In genomic region chr10:71268247-71268691, GRCh38 we compare ENCODE assay signal across 10 cellular contexts. TPM values are rescaled to one million over a fixed set of nuclear protein-coding genes. Genes with fewer than 3 reads are reported as not detected.
DNase-seq lines count a peak whose midpoint lies in the region; ATAC-seq, FAIRE-seq and TF ChIP-seq lines count a peak whose summit lies in the region.
"Had no signal": no experiment of that assay in that cellular context is flagged by ENCODE, and none has a peak within 500 bp of the region (broad histone marks: within the 10 kb centered on the region; RNA-seq: fewer than 3 reads in every experiment).

No MANE protein-coding gene starts in this region.

- H3K4me1 Mint-ChIP-seq in HFFc6 (ENCODE audit: low read depth): peaks cover 43% of the 10 kb centered on the region
- H3K4me1 Mint-ChIP-seq: immature natural killer cell had no signal

- H3K27ac ChIP-seq in A549: peak overlapping the region in 1 of 2 experiments; percentile 31; a peak in 1 of 6 replicates

- peaks cover 1% of the 10 kb centered on the region; the same call in 1 of the 2 replicates for H3K27me3 Mint-ChIP-seq in HFFc6 (ENCODE audit: insufficient read depth)

- H3K4me3 ChIP-seq in A549 (no peak overlapping the region), bronchial epithelial cell (ENCODE audit: low read depth, low read length) (no peak overlapping the region), kidney epithelial cell (ENCODE audit: low read depth, low read length) (no peak overlapping the region)

- peak; percentile 28; the same call in 2 of the 3 replicates for TF ChIP-seq CTCF in A549 (IDR thresholded peaks at IDR 0.05)
- peak; percentile 82 for TF ChIP-seq CTCF in HFFc6 (IDR thresholded peaks at IDR 0.05)
- TF ChIP-seq CTCF in bronchial epithelial cell (IDR thresholded peaks at IDR 0.05; ENCODE audit: insufficient read depth, low read length, severe bottlenecking): peak; percentile 82
- TF ChIP-seq CTCF in kidney epithelial cell (IDR thresholded peaks at IDR 0.05; ENCODE audit: insufficient read depth, low read length, poor library complexity, severe bottlenecking): peak; percentile 62

- peaks cover 3% of the 10 kb centered on the region for H3K36me3 ChIP-seq in bronchial epithelial cell (ENCODE audit: control insufficient read depth, insufficient read depth, low read length)
- H3K36me3 ChIP-seq in kidney epithelial cell (ENCODE audit: control insufficient read depth, insufficient read depth, low read length): no peaks in the 10 kb centered on the region

- FAIRE-seq in A549 (lab: Jason Lieb, UNC): no peak
- no peak for FAIRE-seq in bronchial epithelial cell (lab: Jason Lieb, UNC)

- no peak for TF ChIP-seq EP300 in A549 (IDR thresholded peaks at IDR 0.05)

- no peak overlapping the region; the same call in 1 of the 2 replicates for H3K4me3 Mint-ChIP-seq in HFFc6
- H3K4me3 Mint-ChIP-seq: activated CD4-positive, alpha-beta T cell treated with anti-CD3 and anti-CD28 coated beads, Interleukin-2, amount 10 ng/mL, durations not matched to agents 7 days and 5 days; immature natural killer cell had no signal

- CTCF ChIA-PET in A549 (lab: Yijun Ruan, JAX): interaction anchor here (0.8 to 25.1 kb wide), 11 partner anchors 10 to 719 kb away, joined by 3 to 362 read pairs (median 4); no protein-coding TSS in a partner anchor

- TF ChIP-seq RAD21 in A549 (conservative IDR thresholded peaks at IDR 0.05 in 1 of 2, IDR thresholded peaks at IDR 0.05 in 1 of 2): 0 out of 5 replicates have a peak, but pooled peaks of 1 of the 2 experiments have one; percentile 16

- no peaks in the 10 kb centered on the region for H3K9me3 ChIP-seq in A549

- no peak overlapping the region for H3K4me2 ChIP-seq in A549

- H3K36me3 Mint-ChIP-seq in HFFc6 (ENCODE audit: low read depth): no peaks in the 10 kb centered on the region
- H3K36me3 Mint-ChIP-seq: immature natural killer cell had no signal

- peak; percentile 35 to 63; a peak in 3 of 6 replicates for ATAC-seq in A549
- ATAC-seq in GM18909 (IDR thresholded peaks at IDR 0.05; ENCODE audit: poor library complexity, unreplicated experiment): no peak

- H3K27me3 ChIP-seq in bronchial epithelial cell (ENCODE audit: control insufficient read depth, insufficient read depth, low read length) (no peaks in the 10 kb centered on the region), kidney epithelial cell (ENCODE audit: control insufficient read depth, insufficient read depth, low read length) (peaks cover 3% of the 10 kb centered on the region)

- H3K27ac Mint-ChIP-seq in HFFc6: peak overlapping the region; percentile 52; the same call in 1 of the 2 replicates
- H3K27ac Mint-ChIP-seq: activated CD4-positive, alpha-beta T cell treated with anti-CD3 and anti-CD28 coated beads, Interleukin-2, amount 10 ng/mL, durations not matched to agents 7 days and 5 days; immature natural killer cell had no signal

- DNase-seq in A549 (ENCODE audit: low read depth in 1 of 2, low spot score in 1 of 2) (peak; percentile 39), HFFc6 (peak; percentile 47), bronchial epithelial cell (ENCODE audit: low read depth) (peak; percentile 31), kidney epithelial cell (ENCODE audit: low read depth) (no peak), kidney tubule cell (ENCODE audit: low spot score) (no peak)
- no peak for DNase-seq in activated CD4-positive, alpha-beta T cell treated with anti-CD3 and anti-CD28 coated beads for 4 hours
- DNase-seq in activated naive CD4-positive, alpha-beta T cell (lab: John Stamatoyannopoulos, UW): no peak
- DNase-seq: activated CD4-positive, alpha-beta T cell treated with anti-CD3 and anti-CD28 coated beads, Interleukin-2, amount 10 ng/mL, durations not matched to agents 7 days and 5 days; immature natural killer cell had no signal

- H3K9me3 Mint-ChIP-seq in HFFc6: no peaks in the 10 kb centered on the region
- H3K9me3 Mint-ChIP-seq: activated CD4-positive, alpha-beta T cell treated with anti-CD3 and anti-CD28 coated beads, Interleukin-2, amount 10 ng/mL, durations not matched to agents 7 days and 5 days; immature natural killer cell had no signal

- POLR2A ChIA-PET in A549 (lab: Yijun Ruan, JAX): no interaction called here

- peaks cover 18% of the 10 kb centered on the region; the same call in 2 of the 3 replicates for H3K4me1 ChIP-seq in A549

- WGBS in A549 (ENCODE audit: missing lambda C conversion rate): 40% methylated on average over 7 of the region's 8 CpGs

- no peak for TF ChIP-seq POLR2A in A549 (IDR thresholded peaks at IDR 0.05; ENCODE audit: low read length)

TF ChIP-seq in A549, 52 proteins besides CTCF, POLR2A, EP300 and RAD21:
- no peak for TF ChIP-seq ZNF302 (CRISPR knock-in tag; IDR thresholded peaks at IDR 0.05)
- TF ChIP-seq BHLHE40 (IDR thresholded peaks at IDR 0.05; ENCODE audit: low read depth, low read length): no peak
- TF ChIP-seq SMC3 (IDR thresholded peaks at IDR 0.05): peak; percentile 31; the same call in 2 of the 3 replicates

RNA-seq across cellular contexts. Expression of gene SLC29A3, which starts 50.8 kb away (rescaled TPM):
- polyA plus RNA-seq in A549 (2011; rRNA removed): 7.2 and 12.6 TPM in 2 replicates
- polyA plus RNA-seq in A549 (2012; cell fraction: cytosol; rRNA removed): 9.7 and 14.7 TPM in 2 replicates
- polyA plus RNA-seq in A549 (2012; cell fraction: nucleus; rRNA removed): 14.0 and 15.5 TPM in 2 replicates
- polyA plus RNA-seq in A549 (2017; fragmentation: RNase III; extraction: RNeasy Plus Mini Kit Qiagen cat#74134 plus additional on column Dnase treatment): 9.9 to 11.4 TPM (median 10.2 TPM) in 3 replicates
- 16.2 and 18.7 TPM in 2 replicates for polyA minus RNA-seq in A549 (2011; rRNA and poly(A)+ RNA removed)
- 1 to 10 TPM; 2.1 to 4.4 (median 2.7) TPM for total RNA-seq in HFFc6 (2021; fragmentation: NEBNext Ultra II Directional; extraction: Animal tissue kit (Norgen Biotek cat#: 25700))
- 0.53 and 0.77 TPM in 2 replicates for total RNA-seq in bronchial epithelial cell
- total RNA-seq in kidney epithelial cell: 3.6 TPM in 2 replicates

RNA-seq across cellular contexts. Expression of gene UNC5B, which starts 55.9 kb away (rescaled TPM):
- polyA plus RNA-seq in A549 (2011; rRNA removed): 1.0 and 1.3 TPM in 2 replicates
- 0.22 and 0.30 TPM in 2 replicates for polyA plus RNA-seq in A549 (2012; cell fraction: cytosol; rRNA removed)
- polyA plus RNA-seq in A549 (2012; cell fraction: nucleus; rRNA removed): 0.72 and 0.83 TPM in 2 replicates
- 0.14 to 0.26 TPM (median 0.16 TPM) in 3 replicates for polyA plus RNA-seq in A549 (2017; fragmentation: RNase III; extraction: RNeasy Plus Mini Kit Qiagen cat#74134 plus additional on column Dnase treatment)
- polyA minus RNA-seq in A549 (2011; rRNA and poly(A)+ RNA removed): 1.1 and 1.3 TPM in 2 replicates
- 10 to 100 TPM in 1 of 6 experiments, 1 to 10 TPM in 5; 5.2 to 11.6 (median 5.7) TPM for total RNA-seq in HFFc6 (2021; fragmentation: NEBNext Ultra II Directional; extraction: Animal tissue kit (Norgen Biotek cat#: 25700))
- 36.6 and 62.5 TPM in 2 replicates for total RNA-seq in bronchial epithelial cell
- total RNA-seq in kidney epithelial cell: 26.9 and 27.5 TPM in 2 replicates
- total RNA-seq: activated CD4-positive, alpha-beta T cell treated with anti-CD3 and anti-CD28 coated beads, Interleukin-2, amount 10 ng/mL, durations not matched to agents 7 days and 5 days had no signal

Comparison
In these comparisons a context has a peak if more than half of its experiments do, and no peak if none do; other contexts are left out.
1. DNase-seq: peak in A549 (2 of 2), HFFc6 (single experiment) and bronchial epithelial cell (single experiment); none in kidney epithelial cell (single experiment), kidney tubule cell (single experiment), activated CD4-positive, alpha-beta T cell treated with anti-CD3 and anti-CD28 coated beads for 4 hours (0 of 2) and activated naive CD4-positive, alpha-beta T cell (0 of 4).
2. CTCF ChIP-seq: peak in every context shown above with its lines; median percentile 82 in HFFc6; 82 in bronchial epithelial cell; 62 in kidney epithelial cell; 28 in A549.